ENCODE assay signal across 9 cellular contexts in the genomic region with DNA sequence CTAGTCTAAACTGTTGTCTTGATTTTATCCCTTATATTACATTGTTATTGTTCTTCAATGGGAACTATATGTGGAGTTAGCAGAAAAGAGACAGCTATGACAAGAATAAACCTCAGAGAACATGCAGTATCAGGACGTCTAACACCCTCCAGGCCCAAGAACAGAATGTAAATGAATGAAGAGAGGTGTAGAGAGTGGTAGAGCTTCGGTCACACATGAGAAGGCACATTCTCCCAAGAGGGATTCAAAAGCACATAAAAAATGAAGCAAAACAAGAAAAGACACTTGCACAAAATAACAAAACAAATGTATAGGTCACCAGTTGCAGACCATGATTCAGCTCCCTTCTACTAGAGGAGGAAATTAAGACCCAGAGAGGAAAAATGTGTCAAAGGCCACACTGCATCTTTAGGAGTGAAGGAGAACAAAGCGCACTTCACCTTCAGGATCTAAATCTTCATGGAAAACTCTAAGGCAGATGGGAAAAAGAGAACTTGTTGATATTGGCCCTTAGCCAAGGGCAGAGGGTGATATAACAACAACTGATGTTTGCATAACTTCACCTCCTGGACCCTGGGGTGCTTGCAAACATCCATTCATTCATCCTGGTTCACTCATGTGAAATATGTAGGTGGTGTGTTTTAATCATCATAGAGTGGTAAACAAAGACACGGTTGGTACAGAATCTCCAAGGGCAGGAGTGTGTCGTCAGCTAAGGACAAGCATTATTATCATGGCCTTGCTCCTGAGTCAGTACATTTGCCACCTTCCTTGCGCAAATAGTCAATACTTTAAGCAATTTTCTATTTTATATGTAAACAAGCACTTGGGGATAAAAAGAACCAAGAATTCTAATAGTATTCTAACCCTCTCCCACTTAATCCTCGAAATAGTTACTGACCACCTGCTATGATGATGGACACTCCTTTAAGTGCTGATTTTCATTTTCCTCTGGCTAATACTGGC. TPM values are rescaled to one million over a fixed set of nuclear protein-coding genes. Genes with fewer than 3 reads are reported as not detected.
DNase-seq lines count a peak whose midpoint lies in the region; ATAC-seq and TF ChIP-seq lines count a peak whose summit lies in the region.
"Had no signal": no experiment of that assay in that cellular context is flagged by ENCODE, and none has a peak within 500 bp of the region (broad histone marks: within the 10 kb centered on the region; RNA-seq: fewer than 3 reads in every experiment).

No MANE protein-coding gene starts in this region.

- H3K36me3 Mint-ChIP-seq in CD4-positive, alpha-beta T cell (ENCODE audit: low read depth) = no peaks in the 10 kb centered on the region
- H3K36me3 Mint-ChIP-seq in mesothelial cell of epicardium = no peaks in the 10 kb centered on the region

- peaks cover 39% of the 10 kb centered on the region for H3K4me1 Mint-ChIP-seq in CD4-positive, alpha-beta T cell (ENCODE audit: low read depth)
- peaks cover 5% of the 10 kb centered on the region for H3K4me1 Mint-ChIP-seq in mesothelial cell of epicardium

- H3K4me2 ChIP-seq in smooth muscle cell = no peak overlapping the region

- no peaks in the 10 kb centered on the region for H3K9me3 ChIP-seq in CD4-positive, alpha-beta T cell (ENCODE audit: control insufficient read depth, low read length)
- no peaks in the 10 kb centered on the region for H3K9me3 ChIP-seq in smooth muscle cell (replicated peaks; ENCODE audit: low read depth)

- H3K79me2 ChIP-seq in smooth muscle cell (ENCODE audit: low read depth) = no peaks in the 10 kb centered on the region

- intact Hi-C loops in CD4-positive, alpha-beta T cell (cut with DNase I, micrococcal nuclease) = loop anchor here (5.0 to 10.0 kb wide), 2 partner anchors 982 to 984 kb away; a partner anchor contains a TSS
- intact Hi-C loops in sciatic nerve (cut with DNase I) = no loop called here

- no peaks in the 10 kb centered on the region for H4K20me1 ChIP-seq in smooth muscle cell (ENCODE audit: low read depth)

- H3K9me3 Mint-ChIP-seq in CD4-positive, alpha-beta T cell = no peaks in the 10 kb centered on the region
- no peaks in the 10 kb centered on the region for H3K9me3 Mint-ChIP-seq in mesothelial cell of epicardium
- H3K9me3 Mint-ChIP-seq: central memory CD8-positive, alpha-beta T cell had no signal

- ATAC-seq in CD4-positive, alpha-beta T cell (ENCODE audit: poor library complexity) = no peak
- peak; percentile 45 for ATAC-seq in GM21717 (IDR thresholded peaks at IDR 0.05; ENCODE audit: unreplicated experiment)
- ATAC-seq in sciatic nerve = no peak

- H3K4me1 ChIP-seq in smooth muscle cell (ENCODE audit: low read depth) = no peaks in the 10 kb centered on the region

- H3K4me3 Mint-ChIP-seq in CD4-positive, alpha-beta T cell = no peak overlapping the region
- H3K4me3 Mint-ChIP-seq in mesothelial cell of epicardium = no peak overlapping the region
- H3K4me3 Mint-ChIP-seq: central memory CD8-positive, alpha-beta T cell had no signal

- H3K36me3 ChIP-seq in smooth muscle cell (ENCODE audit: low read depth) = no peaks in the 10 kb centered on the region

- H3F3A ChIP-seq in smooth muscle cell (ENCODE audit: low read depth) = no peaks in the 10 kb centered on the region

- H2AFZ ChIP-seq in smooth muscle cell (ENCODE audit: low read depth) = no peak overlapping the region

- DNase-seq in CD4-positive, alpha-beta T cell = no peak
- DNase-seq in M059J (ENCODE audit: low read depth) (peak; percentile 27), brain pericyte (ENCODE audit: low read depth, low spot score) (peak; percentile 63), sciatic nerve (ENCODE audit: low spot score) (no peak), AG08396 (ENCODE audit: low spot score) (no peak), mesothelial cell of epicardium (ENCODE audit: low spot score in 2 of 2, unreplicated experiment in 2 of 2) (no peak), smooth muscle cell (lab: John Stamatoyannopoulos, UW; ENCODE audit: unreplicated experiment) (no peak)

- 91% methylated on average over 7 of the region's 7 CpGs for WGBS in smooth muscle cell (ENCODE audit: low lambda C conversion rate)

- no peak overlapping the region for H3K4me3 ChIP-seq in smooth muscle cell

- CTCF ChIA-PET in CD4-positive, alpha-beta T cell (lab: Charles Lee) = interaction anchor here (1.3 kb wide), 1 partner anchor 9 kb away, joined by 3 read pairs; a partner anchor contains a TSS

- POLR2A ChIA-PET in CD4-positive, alpha-beta T cell (lab: Charles Lee) = no interaction called here

- no peaks in the 10 kb centered on the region for H3K27me3 ChIP-seq in CD4-positive, alpha-beta T cell (ENCODE audit: control insufficient read depth, insufficient read depth, low read length)
- H3K27me3 ChIP-seq in smooth muscle cell (ENCODE audit: low read depth) = no peaks in the 10 kb centered on the region

- H3K27ac Mint-ChIP-seq in CD4-positive, alpha-beta T cell = peak overlapping the region; percentile 82
- no peak overlapping the region for H3K27ac Mint-ChIP-seq in mesothelial cell of epicardium

- no peak overlapping the region for H3K27ac ChIP-seq in CD4-positive, alpha-beta T cell (ENCODE audit: low read depth, low read length)
- H3K27ac ChIP-seq in smooth muscle cell (ENCODE audit: low read depth) = no peak overlapping the region

- H3K27me3 Mint-ChIP-seq in CD4-positive, alpha-beta T cell = no peaks in the 10 kb centered on the region
- no peaks in the 10 kb centered on the region for H3K27me3 Mint-ChIP-seq in mesothelial cell of epicardium (ENCODE audit: low read depth)
- H3K27me3 Mint-ChIP-seq: central memory CD8-positive, alpha-beta T cell had no signal

- no peak overlapping the region for H3K9ac ChIP-seq in smooth muscle cell (ENCODE audit: low read depth)

- no peak for TF ChIP-seq CTCF in CD4-positive, alpha-beta T cell (IDR thresholded peaks at IDR 0.05)
- no peak for TF ChIP-seq CTCF in mesothelial cell of epicardium (IDR thresholded peaks at IDR 0.05; ENCODE audit: unreplicated experiment)
- no peak for TF ChIP-seq CTCF in smooth muscle cell (IDR thresholded peaks at IDR 0.05; ENCODE audit: borderline replicate concordance, insufficient read depth, poor library complexity, severe bottlenecking)

RNA-seq across cellular contexts. Expression of a gene that starts 8.8 kb away (rescaled TPM):
- total RNA-seq in CD4-positive, alpha-beta T cell = under 1 TPM; 0.61 to 0.77 TPM
- total RNA-seq in M059J (2014; rRNA removed; shearing (Covaris generic)) = 0.71 and 1.4 TPM in 2 replicates
- 1.9 TPM for total RNA-seq in sciatic nerve
- 0.84 to 1.3 TPM (median 1.2 TPM) in 3 replicates for total RNA-seq in mesothelial cell of epicardium
- 1.7 and 2.7 TPM in 2 replicates for total RNA-seq in smooth muscle cell
- not detected in 2 replicates for polyA plus RNA-seq in smooth muscle cell

Comparison
In these comparisons a context has a peak if more than half of its experiments do, and no peak if none do; other contexts are left out.
1. DNase-seq: peak in M059J (single experiment) and brain pericyte (single experiment); none in CD4-positive, alpha-beta T cell (0 of 10), sciatic nerve (single experiment), AG08396 (single experiment), mesothelial cell of epicardium (0 of 2) and smooth muscle cell (single experiment).